1 cellular context compared by ENCODE assay signal in genomic region chr9:19087601-19088000, GRCh38.
A peak's percentile ranks its signal among the peaks of the same experiment; 100 is the strongest.
TF ChIP-seq lines count a peak whose summit lies in the region.

No MANE protein-coding gene starts in this region.

TF ChIP-seq in HepG2, 621 proteins besides CTCF, POLR2A, EP300 and RAD21:
- peak; percentile 80 for TF ChIP-seq FOSL2 (CRISPR knock-in tag; IDR thresholded peaks at IDR 0.05)
- 0 out of 2 replicates have a peak, but pooled peaks have one; percentile 21 for TF ChIP-seq RARA (CRISPR knock-in tag; IDR thresholded peaks at IDR 0.05)
- no peak for TF ChIP-seq DMAP1 (CRISPR knock-in tag; IDR thresholded peaks at IDR 0.05)
- TF ChIP-seq NR2F6 (IDR thresholded peaks at IDR 0.05): peak; percentile 40; the same call in 1 of the 2 replicates
- no peak for TF ChIP-seq NR2F6 (CRISPR knock-in tag; IDR thresholded peaks at IDR 0.05)
